18 cellular contexts compared by ENCODE assay signal in the genomic region with DNA sequence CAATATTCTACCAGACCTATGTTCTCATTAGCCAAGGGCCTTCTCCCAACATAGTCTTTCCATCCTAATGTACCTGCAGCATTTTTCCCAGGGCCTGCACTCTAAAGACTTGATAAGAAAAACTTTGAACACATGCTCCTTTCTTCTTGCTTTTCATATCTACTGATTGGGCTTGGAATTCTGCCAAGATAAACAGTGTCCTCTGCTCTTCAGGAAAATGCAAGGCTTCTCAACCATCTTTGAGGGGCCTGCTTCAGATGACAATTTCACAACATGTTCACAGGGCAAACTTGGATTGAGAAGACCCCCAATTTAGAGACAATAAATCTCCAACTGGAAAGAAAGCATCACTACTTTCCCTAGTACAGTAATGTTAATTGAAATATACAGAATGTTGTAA.
"Had no signal": no experiment of that assay in that cellular context is flagged by ENCODE, and none has a peak within 500 bp of the region (broad histone marks: within the 10 kb centered on the region; RNA-seq: fewer than 3 reads in every experiment).

No MANE protein-coding gene starts in this region.

- DNase-seq: activated CD4-positive, alpha-beta memory T cell treated with anti-CD3 and anti-CD28 coated beads for 36 hours; activated CD4-positive, alpha-beta T cell treated with anti-CD3 and anti-CD28 coated beads for 36 hours; activated gamma-delta T cell treated with Interleukin-2 at 50 U/mL for 16 hours; activated T-cell treated with anti-CD3 and anti-CD28 coated beads for 4 hours; adrenal gland; effector CD4-positive, alpha-beta T cell; gastrocnemius medialis; head of caudate nucleus; left lung; mammary epithelial cell; retina; stimulated activated CD4-positive, alpha-beta T cell treated with anti-CD3 and anti-CD28 coated beads, Interleukin-12 subunit alpha, Interleukin-12 subunit beta, amount 100 ng/mL, for 4 hours; stimulated activated CD4-positive, alpha-beta T cell treated with anti-CD3 and anti-CD28 coated beads, Interleukin-1b, Interleukin-23, amount 100 ng/mL, for 48 hours; stimulated activated CD8-positive, alpha-beta memory T cell treated with anti-CD3 and anti-CD28 coated beads, Interleukin-4, amount 100 ng/mL, for 48 hours; stimulated activated naive CD4-positive, alpha-beta T cell had no signal

- H3K4me1 Mint-ChIP-seq: activated CD4-positive, alpha-beta T cell treated with anti-CD3 and anti-CD28 coated beads for 36 hours; WTC11 had no signal

- H3K9me3 Mint-ChIP-seq: activated CD4-positive, alpha-beta memory T cell treated with anti-CD3 and anti-CD28 coated beads for 36 hours; activated naive CD4-positive, alpha-beta T cell treated with anti-CD3 and anti-CD28 coated beads, Interleukin-2, amount 50 U/mL, for 72 hours; activated T-helper 1 cell treated with anti-CD3 and anti-CD28 coated beads, Interleukin-12 subunit alpha, Interleukin-12 subunit beta, Interleukin-2, Interleukin-4 antibody, amounts not matched to agents 30 ng/mL and 10 ng/mL and 1 ng/mL, durations not matched to agents 14 hours and 24 hours and 36 hours; WTC11 had no signal

- H3K36me3 Mint-ChIP-seq: activated CD4-positive, alpha-beta memory T cell treated with anti-CD3 and anti-CD28 coated beads for 36 hours; activated naive CD4-positive, alpha-beta T cell treated with anti-CD3 and anti-CD28 coated beads, Interleukin-2, amount 50 U/mL, for 72 hours; WTC11 had no signal

- H3K4me3 Mint-ChIP-seq: activated CD4-positive, alpha-beta memory T cell treated with anti-CD3 and anti-CD28 coated beads for 36 hours; activated CD4-positive, alpha-beta T cell treated with anti-CD3 and anti-CD28 coated beads for 36 hours; activated T-helper 1 cell treated with anti-CD3 and anti-CD28 coated beads, Interleukin-12 subunit alpha, Interleukin-12 subunit beta, Interleukin-2, Interleukin-4 antibody, amounts not matched to agents 30 ng/mL and 10 ng/mL and 1 ng/mL, durations not matched to agents 14 hours and 24 hours and 36 hours; WTC11 had no signal

- H3K27me3 Mint-ChIP-seq: activated CD4-positive, alpha-beta T cell treated with anti-CD3 and anti-CD28 coated beads for 36 hours had no signal

- H3K27ac Mint-ChIP-seq: activated CD4-positive, alpha-beta memory T cell treated with anti-CD3 and anti-CD28 coated beads for 36 hours; activated CD4-positive, alpha-beta T cell treated with anti-CD3 and anti-CD28 coated beads for 36 hours; activated T-helper 1 cell treated with anti-CD3 and anti-CD28 coated beads, Interleukin-12 subunit alpha, Interleukin-12 subunit beta, Interleukin-2, Interleukin-4 antibody, amounts not matched to agents 30 ng/mL and 10 ng/mL and 1 ng/mL, durations not matched to agents 14 hours and 24 hours and 36 hours; WTC11 had no signal
